In genomic region chr3:56613016-56613415, GRCh38 we compare ENCODE assay signal across 17 cellular contexts. TPM values are rescaled to one million over a fixed set of nuclear protein-coding genes. Genes with fewer than 3 reads are reported as not detected.
A peak's percentile ranks its signal among the peaks of the same experiment; 100 is the strongest.
DNase-seq lines count a peak whose midpoint lies in the region; ATAC-seq and TF ChIP-seq lines count a peak whose summit lies in the region.
"Had no signal": no experiment of that assay in that cellular context is flagged by ENCODE, and none has a peak within 500 bp of the region (broad histone marks: within the 10 kb centered on the region; RNA-seq: fewer than 3 reads in every experiment).

No MANE protein-coding gene starts in this region.

- H3K27me3 ChIP-seq in psoas muscle (ENCODE audit: insufficient read depth in 3 of 3, low read length in 2 of 3) = no peaks in the 10 kb centered on the region

- ATAC-seq in stimulated activated naive CD8-positive, alpha-beta T cell treated with anti-CD3 and anti-CD28 coated beads, Interleukin-15, Interleukin-2, amounts not matched to agents 100 U/mL and 50 U/mL, for 24 hours = peak; percentile 23
- no peak for ATAC-seq in stimulated activated naive CD8-positive, alpha-beta T cell treated with anti-CD3 and anti-CD28 coated beads, Interleukin-15, amount 100 ng/mL, for 72 hours
- no peak for ATAC-seq in psoas muscle
- no peak for ATAC-seq in GM19397 (IDR thresholded peaks at IDR 0.05; ENCODE audit: unreplicated experiment)

- peaks cover 31% of the 10 kb centered on the region for H3K9me3 Mint-ChIP-seq in activated CD4-positive, alpha-beta T cell treated with anti-CD3 and anti-CD28 coated beads, Interleukin-2, amount 10 ng/mL, durations not matched to agents 24 days and 14 days
- peaks cover 23 to 38% of the 10 kb centered on the region in 2 donors for H3K9me3 Mint-ChIP-seq in stimulated activated naive CD8-positive, alpha-beta T cell treated with anti-CD3 and anti-CD28 coated beads, Interleukin-15, amount 100 ng/mL, for 72 hours

- H3K27ac ChIP-seq in adipose tissue (ENCODE audit: low read depth, low read length) (peak overlapping the region; percentile 38), psoas muscle (no peak overlapping the region)

- DNase-seq in activated CD4-positive, alpha-beta T cell treated with anti-CD3 and anti-CD28 coated beads, Interleukin-2, amount 10 ng/mL, durations not matched to agents 24 days and 14 days = peak; percentile 60
- DNase-seq in activated CD4-positive, alpha-beta T cell treated with anti-CD3 and anti-CD28 coated beads, Interleukin-2, amount 50 U/mL, for 4 hours = no peak
- DNase-seq in stimulated activated naive CD8-positive, alpha-beta T cell treated with anti-CD3 and anti-CD28 coated beads, Interleukin-15, Interleukin-2, amounts not matched to agents 100 U/mL and 50 U/mL, for 24 hours = no peak
- no peak for DNase-seq in stimulated activated naive CD8-positive, alpha-beta T cell treated with anti-CD3 and anti-CD28 coated beads, Interleukin-15, amount 100 ng/mL, for 72 hours
- DNase-seq in psoas muscle = no peak
- no peak for DNase-seq in NCI-H510A (lab: John Stamatoyannopoulos, UW)
- DNase-seq: 8988T, DMS79 treated with DMSO at 0.1 percent for 48 hours, KBM-7, NCI-H1105 treated with DMSO at 0.1 percent for 48 hours, NCI-H1694, NCI-H2227 treated with DMSO at 0.1 percent for 48 hours, NCI-H524, NCI-H82, SHP77 treated with DMSO at 0.1 percent for 48 hours had no signal

- peaks cover 0 to 42% of the 10 kb centered on the region in 2 donors for H3K36me3 ChIP-seq in psoas muscle (ENCODE audit: insufficient read depth in 1 of 2, low read depth in 1 of 2)

- H3K4me3 Mint-ChIP-seq in activated CD4-positive, alpha-beta T cell treated with anti-CD3 and anti-CD28 coated beads, Interleukin-2, amount 10 ng/mL, durations not matched to agents 24 days and 14 days = no peak overlapping the region
- no peak overlapping the region for H3K4me3 Mint-ChIP-seq in stimulated activated naive CD8-positive, alpha-beta T cell treated with anti-CD3 and anti-CD28 coated beads, Interleukin-15, amount 100 ng/mL, for 72 hours

- TF ChIP-seq CTCF in psoas muscle (IDR thresholded peaks at IDR 0.05) = no peak

- no peak overlapping the region for H3K4me3 ChIP-seq in psoas muscle

- no peaks in the 10 kb centered on the region for H3K9me3 ChIP-seq in psoas muscle

- H3K27ac Mint-ChIP-seq in activated CD4-positive, alpha-beta T cell treated with anti-CD3 and anti-CD28 coated beads, Interleukin-2, amount 10 ng/mL, durations not matched to agents 24 days and 14 days = no peak overlapping the region
- H3K27ac Mint-ChIP-seq in stimulated activated naive CD8-positive, alpha-beta T cell treated with anti-CD3 and anti-CD28 coated beads, Interleukin-15, amount 100 ng/mL, for 72 hours = no peak overlapping the region

- H3K27me3 Mint-ChIP-seq in activated CD4-positive, alpha-beta T cell treated with anti-CD3 and anti-CD28 coated beads, Interleukin-2, amount 10 ng/mL, durations not matched to agents 24 days and 14 days = no peaks in the 10 kb centered on the region
- no peaks in the 10 kb centered on the region for H3K27me3 Mint-ChIP-seq in stimulated activated naive CD8-positive, alpha-beta T cell treated with anti-CD3 and anti-CD28 coated beads, Interleukin-15, amount 100 ng/mL, for 72 hours

- no peaks in the 10 kb centered on the region for H3K4me1 ChIP-seq in psoas muscle

- WGBS in adipose tissue, 3 donors = 92 to 100% (median 97%) methylated on average over 1 of the region's 1 CpG
- 100% methylated on average over 1 of the region's 1 CpG for WGBS in psoas muscle, 3 donors

- peaks cover 70% of the 10 kb centered on the region for H3K36me3 Mint-ChIP-seq in activated CD4-positive, alpha-beta T cell treated with anti-CD3 and anti-CD28 coated beads, Interleukin-2, amount 10 ng/mL, durations not matched to agents 24 days and 14 days (ENCODE audit: low read depth)

- H3K4me1 Mint-ChIP-seq in activated CD4-positive, alpha-beta T cell treated with anti-CD3 and anti-CD28 coated beads, Interleukin-2, amount 10 ng/mL, durations not matched to agents 24 days and 14 days = peaks cover 56% of the 10 kb centered on the region
- peaks cover 68% of the 10 kb centered on the region for H3K4me1 Mint-ChIP-seq in stimulated activated naive CD8-positive, alpha-beta T cell treated with anti-CD3 and anti-CD28 coated beads, Interleukin-15, amount 100 ng/mL, for 72 hours

- intact Hi-C loops in activated CD4-positive, alpha-beta T cell treated with anti-CD3 and anti-CD28 coated beads, Interleukin-2, amount 10 ng/mL, durations not matched to agents 24 days and 14 days (cut with micrococcal nuclease) = no loop called here
- intact Hi-C loops in psoas muscle (cut with DNase I) = no loop called here

RNA-seq across cellular contexts. Expression of gene CCDC66, which starts 56.0 kb away (rescaled TPM):
- total RNA-seq in activated CD4-positive, alpha-beta T cell treated with anti-CD3 and anti-CD28 coated beads, Interleukin-2, amount 10 ng/mL, durations not matched to agents 24 days and 14 days = 36.8 and 37.8 TPM in 2 replicates
- polyA plus RNA-seq in adipose tissue = 1 to 10 TPM; 4.0 to 7.8 (median 6.2) TPM
- total RNA-seq in psoas muscle = 10 to 100 TPM in 2 of 4 donors, 1 to 10 TPM in 2; 7.5 to 14.8 (median 10.2) TPM
- 10 to 100 TPM in 1 of 3 donors, 1 to 10 TPM in 2; 5.5 to 11.4 (median 7.0) TPM for polyA plus RNA-seq in psoas muscle
